In genomic region chr1:12458571-12458970, GRCh38 we compare ENCODE assay signal across 15 cellular contexts.
DNase-seq lines count a peak whose midpoint lies in the region; TF ChIP-seq lines count a peak whose summit lies in the region.
"Had no signal": no experiment of that assay in that cellular context is flagged by ENCODE, and none has a peak within 500 bp of the region (broad histone marks: within the 10 kb centered on the region; RNA-seq: fewer than 3 reads in every experiment).

No MANE protein-coding gene starts in this region.

- H3K36me3 ChIP-seq in stomach smooth muscle (ENCODE audit: control insufficient read depth in 2 of 2, insufficient read depth in 2 of 2, low read length in 2 of 2): peaks cover 0 to 3% of the 10 kb centered on the region in 2 donors
- H3K36me3 ChIP-seq in Caco-2 (ENCODE audit: control insufficient read depth, insufficient read depth, low read length): peaks cover 2% of the 10 kb centered on the region

- TF ChIP-seq CTCF in fibroblast of mammary gland (conservative IDR thresholded peaks at IDR 0.05; ENCODE audit: control insufficient read depth, insufficient read depth, low read depth, low read length) (no peak), GM10266 (IDR thresholded peaks at IDR 0.05; ENCODE audit: control insufficient read depth, insufficient read depth, low read depth, missing control alignments) (no peak), Caco-2 (IDR thresholded peaks at IDR 0.05; ENCODE audit: insufficient read depth in 1 of 2, low read depth in 1 of 2, low read length in 1 of 2, severe bottlenecking in 1 of 2, unreplicated experiment in 1 of 2) (no peak)

- peaks cover 71% of the 10 kb centered on the region for H3K4me1 ChIP-seq in stomach smooth muscle (ENCODE audit: control insufficient read depth, insufficient read depth, low read length)
- H3K4me1 ChIP-seq in Caco-2: peaks cover 27% of the 10 kb centered on the region

- CTCF ChIA-PET in Caco-2 (lab: Charles Lee): no interaction called here

- H3K4me1 Mint-ChIP-seq in Caco-2 (ENCODE audit: low read depth, unreplicated experiment): peaks cover 34% of the 10 kb centered on the region

- H3K27me3 ChIP-seq in stomach smooth muscle (ENCODE audit: control insufficient read depth in 1 of 2, insufficient read depth in 2 of 2, low read length in 2 of 2): no peaks in the 10 kb centered on the region
- H3K27me3 ChIP-seq in Caco-2 (replicated peaks; ENCODE audit: control insufficient read depth, insufficient read depth, low read length): no peaks in the 10 kb centered on the region

- no TSS peak for BruUV-seq in Caco-2 (replicated peaks; lab: Mats Ljungman, UMichigan)

- no peak overlapping the region for H3K27ac Mint-ChIP-seq in Caco-2 (ENCODE audit: unreplicated experiment)
- H3K27ac Mint-ChIP-seq: activated naive CD4-positive, alpha-beta T cell treated with anti-CD3 and anti-CD28 coated beads, Interleukin-2, amount 50 U/mL, for 72 hours had no signal

- no peaks in the 10 kb centered on the region for H3K27me3 Mint-ChIP-seq in Caco-2 (ENCODE audit: insufficient read depth, unreplicated experiment)
- H3K27me3 Mint-ChIP-seq: CD4-positive, alpha-beta memory T cell had no signal

- no peaks in the 10 kb centered on the region for H3K9me3 Mint-ChIP-seq in Caco-2 (ENCODE audit: unreplicated experiment)
- H3K9me3 Mint-ChIP-seq: activated naive CD4-positive, alpha-beta T cell treated with anti-CD3 and anti-CD28 coated beads, Interleukin-2, amount 50 U/mL, for 72 hours; CD4-positive, alpha-beta memory T cell had no signal

- H3K9me3 ChIP-seq in stomach smooth muscle (ENCODE audit: control insufficient read depth in 2 of 2, low read length in 2 of 2): no peaks in the 10 kb centered on the region
- no peaks in the 10 kb centered on the region for H3K9me3 ChIP-seq in Caco-2

- no peak overlapping the region for H3K9ac ChIP-seq in stomach smooth muscle (ENCODE audit: low read length in 2 of 2)
- H3K9ac ChIP-seq: parathyroid adenoma had no signal

- POLR2A ChIA-PET in Caco-2 (lab: Charles Lee): no interaction called here

- no peak overlapping the region for H3K4me3 Mint-ChIP-seq in Caco-2 (ENCODE audit: unreplicated experiment)
- H3K4me3 Mint-ChIP-seq: CD4-positive, alpha-beta memory T cell had no signal

- peak overlapping the region; percentile 64 for H3K27ac ChIP-seq in stomach smooth muscle (ENCODE audit: low read length)
- H3K27ac ChIP-seq: parathyroid adenoma had no signal

- H3K4me3 ChIP-seq in fibroblast of mammary gland (ENCODE audit: control insufficient read depth, low read depth, low read length) (no peak overlapping the region), stomach smooth muscle (ENCODE audit: low read length in 2 of 2) (no peak overlapping the region), Caco-2 (ENCODE audit: low read depth, low read length) (no peak overlapping the region)

- intact Hi-C loops in Caco-2 (cut with micrococcal nuclease; ENCODE audit: unreplicated experiment): no loop called here

- H3K36me3 Mint-ChIP-seq in Caco-2 (ENCODE audit: insufficient read depth, unreplicated experiment): peaks cover 17% of the 10 kb centered on the region

- DNase-seq in EH (ENCODE audit: low read depth): peak; percentile 73
- DNase-seq in NCI-H2029 treated with DMSO at 0.1 percent for 48 hours (lab: John Stamatoyannopoulos, UW): peak; percentile 23
- DNase-seq in fibroblast of mammary gland (ENCODE audit: low read depth): peak; percentile 41
- no peak for DNase-seq in GM10266 (ENCODE audit: extremely low spot score)
- DNase-seq in Caco-2: no peak
- no peak for DNase-seq in NCI-H1092 treated with DMSO at 0.1 percent for 48 hours (lab: John Stamatoyannopoulos, UW)
- DNase-seq: CD4-positive, alpha-beta memory T cell; HCEC 1CT; KG1; NCI-H1694 treated with DMSO at 0.1 percent for 48 hours; SHP77 treated with DMSO at 0.1 percent for 48 hours; stimulated activated CD8-positive, alpha-beta memory T cell treated with anti-CD3 and anti-CD28 coated beads, Interleukin-4, amount 100 ng/mL, for 48 hours had no signal

Comparison
In these comparisons a context has a peak if more than half of its experiments do, and no peak if none do; other contexts are left out.
1. DNase-seq: peak in EH (single experiment), NCI-H2029 treated with DMSO at 0.1 percent for 48 hours (single experiment) and fibroblast of mammary gland (single experiment); none in GM10266 (single experiment), Caco-2 (0 of 2) and NCI-H1092 treated with DMSO at 0.1 percent for 48 hours (single experiment).